ENCODE assay signal across 9 cellular contexts in the genomic region with DNA sequence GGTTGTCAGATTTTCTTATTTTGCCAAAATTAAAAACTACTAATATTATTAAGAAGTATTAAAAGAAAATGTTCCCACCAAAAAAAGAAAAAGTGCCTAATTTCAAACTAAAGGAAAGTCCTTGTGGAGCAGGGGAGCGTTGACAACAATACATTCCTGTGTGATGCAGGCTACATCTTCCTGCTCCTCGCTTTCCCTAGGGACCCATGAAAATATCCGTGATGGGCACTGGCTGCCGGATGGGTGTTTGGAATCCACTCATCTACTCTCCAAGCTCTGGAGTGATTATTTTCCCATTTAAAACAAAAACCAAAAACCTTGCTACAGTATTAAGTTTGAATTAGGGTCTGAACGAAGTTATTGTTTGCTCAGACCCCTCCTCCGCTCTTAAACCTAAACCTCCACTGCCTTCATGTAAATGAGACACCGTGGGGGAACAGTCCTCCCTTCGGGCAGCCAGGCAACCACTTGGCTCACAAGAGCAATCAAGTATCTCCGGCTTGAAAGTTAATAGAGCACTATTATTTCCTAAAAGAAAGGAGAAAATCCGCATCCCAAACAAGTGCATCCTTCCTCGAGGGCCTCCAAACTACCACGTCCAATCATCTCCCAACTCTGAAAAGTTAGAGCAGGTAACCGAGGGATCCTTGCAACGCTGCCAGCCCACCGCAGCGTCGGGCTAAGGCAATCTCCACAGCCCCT. TPM values are rescaled to one million over a fixed set of nuclear protein-coding genes. Genes with fewer than 3 reads are reported as not detected.
DNase-seq lines count a peak whose midpoint lies in the region; ATAC-seq, FAIRE-seq and TF ChIP-seq lines count a peak whose summit lies in the region.
"Had no signal": no experiment of that assay in that cellular context is flagged by ENCODE, and none has a peak within 500 bp of the region (broad histone marks: within the 10 kb centered on the region; RNA-seq: fewer than 3 reads in every experiment).

No MANE protein-coding gene starts in this region.

- H3K4me1 ChIP-seq in keratinocyte (ENCODE audit: control insufficient read depth, extremely low read depth, insufficient read depth, low read length) = peaks cover 67% of the 10 kb centered on the region
- peaks cover 10 to 52% (median 26%) of the 10 kb centered on the region in 4 donors for H3K4me1 ChIP-seq in stomach

- peaks cover 43% of the 10 kb centered on the region for H3K27me3 Mint-ChIP-seq in activated CD4-positive, alpha-beta T cell treated with anti-CD3 and anti-CD28 coated beads for 36 hours
- H3K27me3 Mint-ChIP-seq in activated naive CD8-positive, alpha-beta T cell = peaks cover 22% of the 10 kb centered on the region

- 33 to 43% (median 35%) methylated on average over 10 to 17 of the region's 17 CpGs for WGBS in stomach, 5 donors

- DNase-seq in activated CD4-positive, alpha-beta T cell treated with anti-CD3 and anti-CD28 coated beads for 36 hours = no peak
- DNase-seq in activated CD4-positive, alpha-beta T cell treated with anti-CD3 and anti-CD28 coated beads for 48 hours = no peak
- DNase-seq in keratinocyte (ENCODE audit: low read depth, low spot score) (no peak), stomach (no peak), dedifferentiated amniotic fluid mesenchymal stem cell (ENCODE audit: extremely low spot score) (no peak), activated gamma-delta T cell treated with Interleukin-2 at 50 U/mL for 16 hours (no peak)

- no peaks in the 10 kb centered on the region for H3K27me3 ChIP-seq in keratinocyte (ENCODE audit: control insufficient read depth, extremely low read depth, insufficient read depth, low read length)
- H3K27me3 ChIP-seq in stomach = peaks cover 0 to 19% (median 4%) of the 10 kb centered on the region in 3 donors

- no peaks in the 10 kb centered on the region for H4K20me1 ChIP-seq in keratinocyte (ENCODE audit: control insufficient read depth, extremely low read depth, insufficient read depth, low read length)

- H3K4me3 Mint-ChIP-seq in activated CD4-positive, alpha-beta T cell treated with anti-CD3 and anti-CD28 coated beads for 36 hours = peak overlapping the region; percentile 41
- H3K4me3 Mint-ChIP-seq in activated naive CD8-positive, alpha-beta T cell = peak overlapping the region; percentile 76

- dilution Hi-C loops in keratinocyte (cut with MboI; ENCODE audit: extremely low pct_ligation_motif_present, low sequenced_read_pairs) = no loop called here

- ATAC-seq in activated CD4-positive, alpha-beta T cell treated with anti-CD3 and anti-CD28 coated beads for 36 hours = no peak
- no peak for ATAC-seq in GM21423 (IDR thresholded peaks at IDR 0.05; ENCODE audit: unreplicated experiment)

- no peaks in the 10 kb centered on the region for H3K36me3 Mint-ChIP-seq in activated CD4-positive, alpha-beta T cell treated with anti-CD3 and anti-CD28 coated beads for 36 hours (ENCODE audit: low read depth)
- no peaks in the 10 kb centered on the region for H3K36me3 Mint-ChIP-seq in activated naive CD8-positive, alpha-beta T cell

- H3K9me1 ChIP-seq in keratinocyte (ENCODE audit: control insufficient read depth, extremely low read depth, insufficient read depth, low read length) = no peaks in the 10 kb centered on the region

- H3K27ac ChIP-seq in keratinocyte (ENCODE audit: control insufficient read depth, insufficient read depth, low read length) (peak overlapping the region; percentile 88), stomach (peak overlapping the region; percentile 16 to 93 (median 92))

- intact Hi-C loops in activated CD4-positive, alpha-beta T cell treated with anti-CD3 and anti-CD28 coated beads for 36 hours (cut with DNase I, micrococcal nuclease) = no loop called here
- intact Hi-C loops in stomach (cut with DNase I; ENCODE audit: low total_unique reads) = loop anchor here (5.0 kb wide), 1 partner anchor 103 kb away; no protein-coding TSS in a partner anchor

- H3K9ac ChIP-seq in keratinocyte (ENCODE audit: control insufficient read depth, extremely low read depth, insufficient read depth, low read length) = peak overlapping the region; percentile 81

- H3K36me3 ChIP-seq in keratinocyte (ENCODE audit: control insufficient read depth in 2 of 2, extremely low read depth in 1 of 2, insufficient read depth in 2 of 2, low read length in 2 of 2) = peaks cover 0 to 12% of the 10 kb centered on the region in 2 experiments
- H3K36me3 ChIP-seq in stomach = no peaks in the 10 kb centered on the region

- H3K4me2 ChIP-seq in keratinocyte (ENCODE audit: control insufficient read depth, extremely low read depth, insufficient read depth, low read depth, low read length) = peak overlapping the region; percentile 99

- TF ChIP-seq CTCF in keratinocyte (optimal IDR thresholded peaks at IDR 0.05 in 1 of 3, IDR thresholded peaks at IDR 0.05 in 1 of 3, conservative IDR thresholded peaks at IDR 0.05 in 1 of 3; ENCODE audit: extremely low read depth in 1 of 3, insufficient read depth in 2 of 3, low read length in 3 of 3) = no peak
- no peak for TF ChIP-seq CTCF in stomach (IDR thresholded peaks at IDR 0.05)

- peak overlapping the region; percentile 67 to 89 (median 83) for H3K4me3 ChIP-seq in keratinocyte (ENCODE audit: control insufficient read depth in 2 of 3, extremely low read depth in 1 of 3, insufficient read depth in 2 of 3, low read depth in 1 of 3, low read length in 3 of 3)
- peak overlapping the region; percentile 64 to 78 (median 73) for H3K4me3 ChIP-seq in stomach

- TF ChIP-seq EP300 in stomach (IDR thresholded peaks at IDR 0.05) = no peak

- no peak for TF ChIP-seq POLR2A in stomach (IDR thresholded peaks at IDR 0.05)

- peaks cover 52% of the 10 kb centered on the region for H3K79me2 ChIP-seq in keratinocyte (ENCODE audit: control insufficient read depth, insufficient read depth, low read length)

- peak overlapping the region; percentile 58 for H2AFZ ChIP-seq in keratinocyte (ENCODE audit: control insufficient read depth, low read length)

- peak; percentile 52 for FAIRE-seq in keratinocyte (lab: Jason Lieb, UNC)
- FAIRE-seq: G401.6 had no signal

- H3K9me3 ChIP-seq in keratinocyte (ENCODE audit: control insufficient read depth, low read depth, low read length) = no peaks in the 10 kb centered on the region
- no peaks in the 10 kb centered on the region for H3K9me3 ChIP-seq in stomach

- H3K4me1 Mint-ChIP-seq in activated CD4-positive, alpha-beta T cell treated with anti-CD3 and anti-CD28 coated beads for 36 hours = no peaks in the 10 kb centered on the region
- H3K4me1 Mint-ChIP-seq in activated naive CD8-positive, alpha-beta T cell (ENCODE audit: low read depth) = peaks cover 5% of the 10 kb centered on the region

- no peaks in the 10 kb centered on the region for H3K9me3 Mint-ChIP-seq in activated CD4-positive, alpha-beta T cell treated with anti-CD3 and anti-CD28 coated beads for 36 hours (ENCODE audit: low read depth)
- no peaks in the 10 kb centered on the region for H3K9me3 Mint-ChIP-seq in activated naive CD8-positive, alpha-beta T cell (ENCODE audit: low read depth)

- CTCF ChIA-PET in activated CD4-positive, alpha-beta T cell treated with anti-CD3 and anti-CD28 coated beads for 36 hours (lab: Charles Lee) = no interaction called here

- no peak overlapping the region for H3K27ac Mint-ChIP-seq in activated CD4-positive, alpha-beta T cell treated with anti-CD3 and anti-CD28 coated beads for 36 hours
- H3K27ac Mint-ChIP-seq in activated naive CD8-positive, alpha-beta T cell = no peak overlapping the region

- POLR2A ChIA-PET in activated CD4-positive, alpha-beta T cell treated with anti-CD3 and anti-CD28 coated beads for 36 hours (lab: Charles Lee) = no interaction called here

RNA-seq across cellular contexts. Expression of gene ITGB5, which starts 1.5 kb away (rescaled TPM):
- total RNA-seq in activated CD4-positive, alpha-beta T cell treated with anti-CD3 and anti-CD28 coated beads for 36 hours = under 1 TPM; 0.57 to 0.72 TPM
- polyA plus RNA-seq in keratinocyte = 136 to 145 TPM (median 136 TPM) in 3 replicates
- 12.3 TPM for polyA plus RNA-seq in keratinocyte (2011; ENCODE audit: low read depth)
- 85.2 and 104 TPM in 2 replicates for polyA plus RNA-seq in keratinocyte (2011; cell fraction: cytosol; rRNA removed)
- polyA plus RNA-seq in keratinocyte (2011; cell fraction: nucleus; rRNA removed) = 199 and 267 TPM in 2 replicates
- polyA plus RNA-seq in keratinocyte (2012; ENCODE audit: low replicate concordance) = 40.3 and 177 TPM in 2 replicates
- 221 to 368 TPM (median 229 TPM) in 3 replicates for polyA minus RNA-seq in keratinocyte
- polyA minus RNA-seq in keratinocyte (2011; cell fraction: cytosol; rRNA and poly(A)+ RNA removed) = 124 TPM
- 284 and 412 TPM in 2 replicates for polyA minus RNA-seq in keratinocyte (2011; cell fraction: nucleus; rRNA and poly(A)+ RNA removed)
- total RNA-seq in stomach = 100 to 1,000 TPM in 2 of 5 donors, 10 to 100 TPM in 3; 49.2 to 205 (median 81.1) TPM
- polyA plus RNA-seq in stomach = 10 to 100 TPM in 2 of 3 donors, 1 to 10 TPM in 1; 8.2 to 16.4 (median 13.8) TPM

RNA-seq across cellular contexts. Expression of gene MUC13, which starts 48.9 kb away (rescaled TPM):
- not detected for total RNA-seq in activated CD4-positive, alpha-beta T cell treated with anti-CD3 and anti-CD28 coated beads for 36 hours
- polyA plus RNA-seq in keratinocyte (not detected in 3 replicates), stomach (1 to 10 TPM; 1.6 to 3.9 (median 2.4) TPM)
- not detected for polyA plus RNA-seq in keratinocyte (2011; ENCODE audit: low read depth)
- polyA plus RNA-seq in keratinocyte (2011; cell fraction: cytosol; rRNA removed) = not detected in 2 replicates
- polyA plus RNA-seq in keratinocyte (2011; cell fraction: nucleus; rRNA removed) = not detected in 2 replicates
- polyA plus RNA-seq in keratinocyte (2012; ENCODE audit: low replicate concordance) = not detected in 2 replicates
- not detected in 3 replicates for polyA minus RNA-seq in keratinocyte
- polyA minus RNA-seq in keratinocyte (2011; cell fraction: cytosol; rRNA and poly(A)+ RNA removed) = not detected
- polyA minus RNA-seq in keratinocyte (2011; cell fraction: nucleus; rRNA and poly(A)+ RNA removed) = not detected in 2 replicates
- total RNA-seq in stomach = 10 to 100 TPM in 4 of 5 donors, under 1 TPM in 1; under 0.01 to 16.5 (median 15.6) TPM

Comparison
In these comparisons a context has a peak if more than half of its experiments do, and no peak if none do; other contexts are left out.
1. RNA of gene ITGB5, which starts 1.5 kb away (total RNA-seq): 49.2 to 205 TPM in stomach; 0.57 to 0.72 TPM in activated CD4-positive, alpha-beta T cell treated with anti-CD3 and anti-CD28 coated beads for 36 hours; every median in the first group is over 10 times any median in the second.